In genomic region chr13:33286143-33286542, GRCh38 we compare ENCODE assay signal across 8 cellular contexts. TPM values are rescaled to one million over a fixed set of nuclear protein-coding genes. Genes with fewer than 3 reads are reported as not detected.
A peak's percentile ranks its signal among the peaks of the same experiment; 100 is the strongest.
DNase-seq lines count a peak whose midpoint lies in the region; ATAC-seq and TF ChIP-seq lines count a peak whose summit lies in the region.

No MANE protein-coding gene starts in this region.

- DNase-seq in A673 (ENCODE audit: low spot score): no peak
- no peak for DNase-seq in NCI-H2029 (lab: John Stamatoyannopoulos, UW)
- DNase-seq in SK-N-DZ (ENCODE audit: low spot score): no peak
- DNase-seq in COLO829 (ENCODE audit: low spot score): no peak

- H3K27me3 ChIP-seq in A673 (replicated peaks; ENCODE audit: insufficient read depth, low read depth, low read length, poor library complexity): no peaks in the 10 kb centered on the region
- no peaks in the 10 kb centered on the region for H3K27me3 ChIP-seq in muscle layer of colon (ENCODE audit: control insufficient read depth in 1 of 2, insufficient read depth in 2 of 2, low read length in 2 of 2)

- H3K9ac ChIP-seq in muscle layer of colon (ENCODE audit: low read length): peak overlapping the region; percentile 67

- H3K27ac Mint-ChIP-seq in IgD-negative memory B cell: no peak overlapping the region
- H3K27ac Mint-ChIP-seq in dendritic cell treated with granulocyte-macrophage colony-stimulating factor and Interleukin-4, amounts not matched to agents 40 ng/mL and 50 ng/mL, for 4 days: peak overlapping the region; percentile 86

- peak overlapping the region in 3 of 4 donors; percentile 58 to 88 (median 69) for H3K4me3 Mint-ChIP-seq in IgD-negative memory B cell
- H3K4me3 Mint-ChIP-seq in dendritic cell treated with granulocyte-macrophage colony-stimulating factor and Interleukin-4, amounts not matched to agents 40 ng/mL and 50 ng/mL, for 4 days: peak overlapping the region; percentile 92

- peaks cover 18% of the 10 kb centered on the region for H3K4me1 ChIP-seq in A673 (ENCODE audit: insufficient read depth, low read length, poor library complexity, severe bottlenecking)
- peaks cover 31% of the 10 kb centered on the region for H3K4me1 ChIP-seq in muscle layer of colon (ENCODE audit: insufficient read depth, low read length)

- no TSS peak for BruUV-seq in A673 (replicated peaks; lab: Mats Ljungman, UMichigan)

- H3K9me3 ChIP-seq in A673 (ENCODE audit: low read depth, low read length, poor library complexity, severe bottlenecking) (no peaks in the 10 kb centered on the region), muscle layer of colon (ENCODE audit: low read length) (no peaks in the 10 kb centered on the region)

- H3K36me3 Mint-ChIP-seq in IgD-negative memory B cell: no peaks in the 10 kb centered on the region
- peaks cover 9% of the 10 kb centered on the region for H3K36me3 Mint-ChIP-seq in dendritic cell treated with granulocyte-macrophage colony-stimulating factor and Interleukin-4, amounts not matched to agents 40 ng/mL and 50 ng/mL, for 4 days (ENCODE audit: low read depth)

- H3K4me1 Mint-ChIP-seq in IgD-negative memory B cell: peaks cover 0 to 11% (median 9%) of the 10 kb centered on the region in 3 donors
- peaks cover 19% of the 10 kb centered on the region for H3K4me1 Mint-ChIP-seq in dendritic cell treated with granulocyte-macrophage colony-stimulating factor and Interleukin-4, amounts not matched to agents 40 ng/mL and 50 ng/mL, for 4 days (ENCODE audit: low read depth)

- H3K36me3 ChIP-seq in A673 (ENCODE audit: insufficient read depth, low read length, poor library complexity, severe bottlenecking) (no peaks in the 10 kb centered on the region), muscle layer of colon (ENCODE audit: insufficient read depth, low read length) (no peaks in the 10 kb centered on the region)

- ATAC-seq in GM19397 (IDR thresholded peaks at IDR 0.05; ENCODE audit: unreplicated experiment): no peak

- intact Hi-C loops in A673 (cut with micrococcal nuclease; ENCODE audit: unreplicated experiment): no loop called here
- intact Hi-C loops in dendritic cell treated with granulocyte-macrophage colony-stimulating factor and Interleukin-4, amounts not matched to agents 40 ng/mL and 50 ng/mL, for 4 days (cut with micrococcal nuclease): no loop called here

- TF ChIP-seq CTCF in A673 (conservative IDR thresholded peaks at IDR 0.05; ENCODE audit: low read depth, low read length): no peak

- H3K9me3 Mint-ChIP-seq in IgD-negative memory B cell: peaks cover 0 to 2% (median 2%) of the 10 kb centered on the region in 3 donors
- no peaks in the 10 kb centered on the region for H3K9me3 Mint-ChIP-seq in dendritic cell treated with granulocyte-macrophage colony-stimulating factor and Interleukin-4, amounts not matched to agents 40 ng/mL and 50 ng/mL, for 4 days

- H3K27me3 Mint-ChIP-seq in IgD-negative memory B cell: peaks cover 32% of the 10 kb centered on the region
- peaks cover 2% of the 10 kb centered on the region for H3K27me3 Mint-ChIP-seq in dendritic cell treated with granulocyte-macrophage colony-stimulating factor and Interleukin-4, amounts not matched to agents 40 ng/mL and 50 ng/mL, for 4 days

- peak overlapping the region; percentile 72 for H3K27ac ChIP-seq in A673 (ENCODE audit: low read depth, low read length, poor library complexity, severe bottlenecking)
- peak overlapping the region; percentile 82 for H3K27ac ChIP-seq in muscle layer of colon (ENCODE audit: low read depth, low read length)

- CTCF ChIA-PET in A673 (lab: Charles Lee): no interaction called here

- H3K4me3 ChIP-seq in A673 (ENCODE audit: low read depth, low read length, poor library complexity, severe bottlenecking) (peak overlapping the region; percentile 58), muscle layer of colon (ENCODE audit: low read depth in 1 of 2, low read length in 2 of 2) (peak overlapping the region; percentile 69 to 91)

- POLR2A ChIA-PET in A673 (lab: Charles Lee; ENCODE audit: low non-redundant PET): no interaction called here

RNA-seq across cellular contexts. Expression of gene STARD13, which starts 0.6 kb away (rescaled TPM):
- 45.7 and 48.7 TPM in 2 replicates for total RNA-seq in A673 (2021)
- not detected for polyA plus RNA-seq in IgD-negative memory B cell
- 1.2 and 2.8 TPM in 2 replicates for polyA plus RNA-seq in SK-N-DZ (2014; cell fraction: cytosol; rRNA removed)
- 1.7 and 2.4 TPM in 2 replicates for polyA plus RNA-seq in SK-N-DZ (2014; cell fraction: nucleus; rRNA removed)
